9 cellular contexts compared by ENCODE assay signal in the genomic region with DNA sequence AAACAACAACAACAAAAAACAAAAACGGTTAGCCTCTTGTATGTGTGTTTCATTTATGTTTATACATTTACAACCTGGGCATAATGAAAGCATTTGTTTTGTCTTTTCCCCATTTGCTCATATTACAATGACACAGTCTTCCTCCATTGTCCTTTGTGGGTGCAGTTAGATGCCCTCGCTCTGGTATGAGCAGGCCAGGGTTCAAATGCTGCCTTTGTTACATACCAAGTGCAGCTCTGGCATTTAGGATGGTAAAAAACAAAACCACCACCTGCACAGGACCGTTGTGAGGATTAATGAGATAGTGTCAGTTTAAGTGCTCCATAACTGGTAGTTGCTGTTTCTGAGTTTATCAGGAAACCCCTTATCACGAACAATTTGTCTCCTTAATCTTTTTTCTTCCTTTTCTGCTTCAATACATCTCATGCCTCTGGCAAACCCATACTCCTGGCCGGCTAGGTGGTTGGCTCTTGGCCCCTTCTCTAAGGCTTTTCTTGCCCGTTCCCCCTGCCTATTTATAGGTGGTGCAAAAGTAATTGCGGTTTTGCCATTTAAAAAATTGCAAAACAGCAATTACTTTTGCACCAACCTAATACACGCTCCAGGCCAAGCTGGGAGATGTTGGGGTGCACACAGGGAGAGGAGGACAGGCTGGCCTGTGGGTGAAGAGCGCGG. TPM values are rescaled to one million over a fixed set of nuclear protein-coding genes. Genes with fewer than 3 reads are reported as not detected.
A peak's percentile ranks its signal among the peaks of the same experiment; 100 is the strongest.
DNase-seq lines count a peak whose midpoint lies in the region; ATAC-seq and TF ChIP-seq lines count a peak whose summit lies in the region.
"Had no signal": no experiment of that assay in that cellular context is flagged by ENCODE, and none has a peak within 500 bp of the region (broad histone marks: within the 10 kb centered on the region; RNA-seq: fewer than 3 reads in every experiment).

No MANE protein-coding gene starts in this region.

- H3K4me1 Mint-ChIP-seq in HFFc6 (ENCODE audit: low read depth): peaks cover 16% of the 10 kb centered on the region
- peaks cover 8 to 20% of the 10 kb centered on the region in 2 donors for H3K4me1 Mint-ChIP-seq in natural killer cell treated with Interleukin-12 subunit alpha and Interleukin-12 subunit beta and Interleukin-15 and Interleukin-18, amount 100 ng/mL, for 72 hours (ENCODE audit: low read depth in 2 of 2)

- no peak overlapping the region for H3K27ac ChIP-seq in ACC112 (ENCODE audit: low read depth, low read length)
- H3K27ac ChIP-seq in dorsolateral prefrontal cortex: peak overlapping the region in 56 of 59 donors; percentile 35 to 92 (median 80)

- H3K4me1 ChIP-seq in ACC112 (ENCODE audit: control insufficient read depth, insufficient read depth, low read length, unreplicated experiment): peaks cover 8% of the 10 kb centered on the region

- ATAC-seq in natural killer cell treated with Interleukin-12 subunit alpha and Interleukin-12 subunit beta and Interleukin-15 and Interleukin-18, amount 100 ng/mL, for 72 hours: no peak

- intact Hi-C loops in dorsolateral prefrontal cortex (cut with DNase I): no loop called here

- no peak overlapping the region for H3K27ac Mint-ChIP-seq in HFFc6
- H3K27ac Mint-ChIP-seq in natural killer cell treated with Interleukin-12 subunit alpha and Interleukin-12 subunit beta and Interleukin-15 and Interleukin-18, amount 100 ng/mL, for 72 hours: peak overlapping the region in 1 of 2 donors; percentile 27

- H3K27me3 Mint-ChIP-seq in HFFc6 (ENCODE audit: insufficient read depth): no peaks in the 10 kb centered on the region
- no peaks in the 10 kb centered on the region for H3K27me3 Mint-ChIP-seq in natural killer cell treated with Interleukin-12 subunit alpha and Interleukin-12 subunit beta and Interleukin-15 and Interleukin-18, amount 100 ng/mL, for 72 hours

- H2AFZ ChIP-seq in ACC112 (ENCODE audit: low read length, unreplicated experiment): peak overlapping the region; percentile 97

- TF ChIP-seq CTCF in HFFc6 (IDR thresholded peaks at IDR 0.05) (no peak), dorsolateral prefrontal cortex (IDR thresholded peaks at IDR 0.05 in 54 of 56, conservative IDR thresholded peaks at IDR 0.05 in 2 of 56; ENCODE audit: low read depth in 1 of 56, partially characterized antibody in 56 of 56) (no peak)

- no peaks in the 10 kb centered on the region for H3K36me3 ChIP-seq in ACC112 (ENCODE audit: insufficient read depth, low read length)

- no peak for DNase-seq in HFFc6
- no peak for DNase-seq in dorsolateral prefrontal cortex
- no peak for DNase-seq in natural killer cell treated with Interleukin-12 subunit alpha and Interleukin-12 subunit beta and Interleukin-15 and Interleukin-18, amount 100 ng/mL, for 72 hours (ENCODE audit: low spot score)
- DNase-seq in cerebellum (ENCODE audit: low spot score): no peak
- no peak for DNase-seq in NCI-H526 (lab: John Stamatoyannopoulos, UW)
- no peak for DNase-seq in SIG-M5 (lab: John Stamatoyannopoulos, UW)
- no peak for DNase-seq in stimulated activated naive CD4-positive, alpha-beta T cell treated with Interleukin-2 at 50 U/mL for 16 hours (lab: John Stamatoyannopoulos, UW)

- no peaks in the 10 kb centered on the region for H3K79me2 ChIP-seq in ACC112 (ENCODE audit: control insufficient read depth, insufficient read depth, low read length, unreplicated experiment)

- peak overlapping the region; percentile 79 for H3K4me3 ChIP-seq in ACC112 (ENCODE audit: low read depth, low read length)
- H3K4me3 ChIP-seq in dorsolateral prefrontal cortex: peak overlapping the region; percentile 46 to 94 (median 78)

- no peaks in the 10 kb centered on the region for H3K9me3 Mint-ChIP-seq in HFFc6
- H3K9me3 Mint-ChIP-seq in natural killer cell treated with Interleukin-12 subunit alpha and Interleukin-12 subunit beta and Interleukin-15 and Interleukin-18, amount 100 ng/mL, for 72 hours: no peaks in the 10 kb centered on the region

- H3K27me3 ChIP-seq in ACC112 (ENCODE audit: insufficient read depth, low read length) (peaks cover 11% of the 10 kb centered on the region; the same call in 1 of the 2 replicates), dorsolateral prefrontal cortex (no peaks in the 10 kb centered on the region)

- H3K36me3 Mint-ChIP-seq in HFFc6 (ENCODE audit: low read depth): no peaks in the 10 kb centered on the region
- no peaks in the 10 kb centered on the region for H3K36me3 Mint-ChIP-seq in natural killer cell treated with Interleukin-12 subunit alpha and Interleukin-12 subunit beta and Interleukin-15 and Interleukin-18, amount 100 ng/mL, for 72 hours

- H3K4me3 Mint-ChIP-seq in HFFc6: peak overlapping the region; percentile 86
- H3K4me3 Mint-ChIP-seq in natural killer cell treated with Interleukin-12 subunit alpha and Interleukin-12 subunit beta and Interleukin-15 and Interleukin-18, amount 100 ng/mL, for 72 hours: peak overlapping the region; percentile 83

RNA-seq across cellular contexts. Expression of a gene that starts 18.6 kb away (rescaled TPM):
- 1 to 10 TPM in 1 of 6 experiments, under 1 TPM in 5; 0.24 to 1.4 (median 0.52) TPM for total RNA-seq in HFFc6 (2021; fragmentation: NEBNext Ultra II Directional; extraction: Animal tissue kit (Norgen Biotek cat#: 25700))
- total RNA-seq in dorsolateral prefrontal cortex: 1 to 10 TPM in 103 of 120 experiments, under 1 TPM in 14, not detected in 3; 0.58 to 6.6 (median 2.1) TPM
- total RNA-seq in natural killer cell treated with Interleukin-12 subunit alpha and Interleukin-12 subunit beta and Interleukin-15 and Interleukin-18, amount 100 ng/mL, for 72 hours: 1 to 10 TPM in 1 of 2 donors, under 1 TPM in 1; 0.78 to 1.1 TPM
- 0.27 TPM for total RNA-seq in cerebellum
- total RNA-seq: SK-MEL-5 had no signal

RNA-seq across cellular contexts. Expression of a gene that starts 21.0 kb away (rescaled TPM):
- total RNA-seq in HFFc6 (2021; fragmentation: NEBNext Ultra II Directional; extraction: Animal tissue kit (Norgen Biotek cat#: 25700)): 10 to 100 TPM; 38.6 to 50.0 (median 43.5) TPM
- total RNA-seq in dorsolateral prefrontal cortex (100 to 1,000 TPM in 16 of 120 experiments, 10 to 100 TPM in 104; 60.1 to 125 (median 87.8) TPM), cerebellum (127 TPM)
- total RNA-seq in natural killer cell treated with Interleukin-12 subunit alpha and Interleukin-12 subunit beta and Interleukin-15 and Interleukin-18, amount 100 ng/mL, for 72 hours: 100 to 1,000 TPM; 111 to 115 TPM

RNA-seq across cellular contexts. Expression of a gene that starts 27.5 kb away (rescaled TPM):
- total RNA-seq in HFFc6 (2021; fragmentation: NEBNext Ultra II Directional; extraction: Animal tissue kit (Norgen Biotek cat#: 25700)): 1 to 10 TPM; 3.6 to 5.5 (median 5.3) TPM
- total RNA-seq in dorsolateral prefrontal cortex (10 to 100 TPM in 8 of 120 experiments, 1 to 10 TPM in 112; 5.4 to 10.6 (median 8.1) TPM), cerebellum (14.3 TPM)
- total RNA-seq in natural killer cell treated with Interleukin-12 subunit alpha and Interleukin-12 subunit beta and Interleukin-15 and Interleukin-18, amount 100 ng/mL, for 72 hours: 1 to 10 TPM; 2.7 to 4.3 TPM

RNA-seq across cellular contexts. Expression of a gene that starts 37.3 kb away (rescaled TPM):
- total RNA-seq in HFFc6 (2021; fragmentation: NEBNext Ultra II Directional; extraction: Animal tissue kit (Norgen Biotek cat#: 25700)): 10 to 100 TPM in 3 of 6 experiments, 1 to 10 TPM in 3; 9.3 to 12.6 (median 9.9) TPM
- 10 to 100 TPM; 14.8 to 38.1 (median 24.2) TPM for total RNA-seq in dorsolateral prefrontal cortex
- 10 to 100 TPM; 26.5 to 33.3 TPM for total RNA-seq in natural killer cell treated with Interleukin-12 subunit alpha and Interleukin-12 subunit beta and Interleukin-15 and Interleukin-18, amount 100 ng/mL, for 72 hours
- total RNA-seq in cerebellum: 20.9 TPM
